ENCODE assay signal across 9 cellular contexts in genomic region chr1:182595641-182596240, GRCh38. TPM values are rescaled to one million over a fixed set of nuclear protein-coding genes. Genes with fewer than 3 reads are reported as not detected.
DNase-seq lines count a peak whose midpoint lies in the region; ATAC-seq, FAIRE-seq and TF ChIP-seq lines count a peak whose summit lies in the region.
"Had no signal": no experiment of that assay in that cellular context is flagged by ENCODE, and none has a peak within 500 bp of the region (broad histone marks: within the 10 kb centered on the region; RNA-seq: fewer than 3 reads in every experiment).

No MANE protein-coding gene starts in this region.

- peak; percentile 81 for DNase-seq in D721Med (ENCODE audit: insufficient read length, low spot score)
- DNase-seq in HuH-7.5 (ENCODE audit: low spot score): peak; percentile 40
- DNase-seq in RKO (ENCODE audit: low spot score): peak; percentile 64
- DNase-seq in activated T-helper 9 cell treated with anti-CD3 and anti-CD28 coated beads, Interleukin-2, amount 50 U/mL, for 16 hours (ENCODE audit: low read depth): peak; percentile 48
- DNase-seq in fibroblast of villous mesenchyme (ENCODE audit: low read depth): peak; percentile 79
- peak; percentile 32 to 79 (median 66) for DNase-seq in ovary

- H3K9me3 ChIP-seq in ovary: no peaks in the 10 kb centered on the region

- no peaks in the 10 kb centered on the region for H3K27me3 ChIP-seq in ovary

- peak; percentile 99 for TF ChIP-seq CTCF in D721Med (IDR thresholded peaks at IDR 0.05; ENCODE audit: insufficient read depth, missing control alignments)
- peak; percentile 93 for TF ChIP-seq CTCF in fibroblast of villous mesenchyme (IDR thresholded peaks at IDR 0.05; ENCODE audit: insufficient read depth, low read depth, low read length)
- peak; percentile 43 to 77 (median 52) for TF ChIP-seq CTCF in ovary (IDR thresholded peaks at IDR 0.05)

- WGBS in ovary, 3 donors: 37 to 38% (median 37%) methylated on average over 4 of the region's 4 CpGs

- TF ChIP-seq POLR2A in ovary (IDR thresholded peaks at IDR 0.05): no peak
- TF ChIP-seq POLR2A in GM18505 (IDR thresholded peaks at IDR 0.05; ENCODE audit: borderline replicate concordance, extremely low read depth, insufficient read depth, insufficient read length): no peak

- peak; percentile 77 for FAIRE-seq in D721Med (lab: Jason Lieb, UNC)

- intact Hi-C loops in ovary (cut with DNase I): loop anchor here in 2 of 4 donors (5.0 kb wide), 2 partner anchors 508 to 513 kb away; no protein-coding TSS in a partner anchor

- H3K27ac ChIP-seq in ovary: no peak overlapping the region

- no peaks in the 10 kb centered on the region for H3K4me1 ChIP-seq in ovary (ENCODE audit: insufficient read depth)

- ATAC-seq in HG03342 (IDR thresholded peaks at IDR 0.05; ENCODE audit: unreplicated experiment) (no peak), GM18505 (IDR thresholded peaks at IDR 0.05; ENCODE audit: unreplicated experiment) (no peak)

- H3K36me3 ChIP-seq in ovary: no peaks in the 10 kb centered on the region

- TF ChIP-seq EP300 in ovary (IDR thresholded peaks at IDR 0.05): no peak

- H3K4me3 ChIP-seq in fibroblast of villous mesenchyme (ENCODE audit: low read depth, low read length): no peak overlapping the region
- H3K4me3 ChIP-seq in ovary: no peak overlapping the region
- H3K4me3 ChIP-seq: SK-N-MC had no signal

RNA-seq across cellular contexts. Expression of gene RNASEL, which starts 6.7 kb away (rescaled TPM):
- total RNA-seq in fibroblast of villous mesenchyme: 4.5 and 9.1 TPM in 2 replicates
- 10 to 100 TPM in 3 of 7 donors, 1 to 10 TPM in 4; 6.7 to 14.1 (median 9.7) TPM for total RNA-seq in ovary
- 10 to 100 TPM in 1 of 2 donors, 1 to 10 TPM in 1; 6.8 to 15.0 TPM for polyA plus RNA-seq in ovary

RNA-seq across cellular contexts. Expression of gene RGS16, which starts 8.4 kb away (rescaled TPM):
- total RNA-seq in fibroblast of villous mesenchyme (0.32 and 1.3 TPM in 2 replicates), ovary (1 to 10 TPM; 1.1 to 7.4 (median 2.5) TPM)
- 1 to 10 TPM; 3.8 to 4.3 TPM for polyA plus RNA-seq in ovary
